20 cellular contexts compared by ENCODE assay signal in genomic region chr13:85541476-85541875, GRCh38.
"Had no signal": no experiment of that assay in that cellular context is flagged by ENCODE, and none has a peak within 500 bp of the region (broad histone marks: within the 10 kb centered on the region; RNA-seq: fewer than 3 reads in every experiment).

No MANE protein-coding gene starts in this region.

- ATAC-seq: activated CD8-positive, alpha-beta memory T cell treated with anti-CD3 and anti-CD28 coated beads, Interleukin-2, amount 10 ng/mL, durations not matched to agents 7 days and 5 days; natural killer cell; pancreas; right lobe of liver had no signal

- H3K36me3 ChIP-seq: brain microvascular endothelial cell, neutrophil, pancreas, right lobe of liver, stomach, vagina had no signal

- H3K27me3 ChIP-seq: brain microvascular endothelial cell, dorsolateral prefrontal cortex, neutrophil, pancreas, right lobe of liver, stomach, vagina had no signal

- H3K27ac ChIP-seq: brain microvascular endothelial cell, dorsolateral prefrontal cortex, neutrophil, pancreas, right lobe of liver, stomach, vagina had no signal

- DNase-seq: activated CD4-positive, alpha-beta T cell treated with anti-CD3 and anti-CD28 coated beads, Interleukin-2, amount 50 U/mL, for 48 hours; activated CD4-positive, CD25-positive, alpha-beta regulatory T cell; activated CD8-positive, alpha-beta memory T cell treated with anti-CD3 and anti-CD28 coated beads, Interleukin-2, amount 10 ng/mL, durations not matched to agents 7 days and 5 days; aorta; brain microvascular endothelial cell; central memory CD4-positive, alpha-beta T cell; dorsolateral prefrontal cortex; mesendoderm; natural killer cell; pancreas; right lobe of liver; small intestine; stimulated activated CD4-positive, alpha-beta T cell treated with anti-CD3 and anti-CD28 coated beads, Interleukin-15, amount 100 ng/mL, for 24 hours; stimulated activated CD4-positive, alpha-beta T cell treated with anti-CD3 and anti-CD28 coated beads, Interleukin-2, amount 100 ng/mL, for 48 hours; stomach; trophoblast cell had no signal

- H3K27me3 Mint-ChIP-seq: activated CD8-positive, alpha-beta memory T cell treated with anti-CD3 and anti-CD28 coated beads, Interleukin-2, amount 10 ng/mL, durations not matched to agents 7 days and 5 days had no signal

- FAIRE-seq: colon, pancreas, small intestine had no signal

- H3K36me3 Mint-ChIP-seq: activated CD8-positive, alpha-beta memory T cell treated with anti-CD3 and anti-CD28 coated beads, Interleukin-2, amount 10 ng/mL, durations not matched to agents 7 days and 5 days; natural killer cell had no signal

- H3K4me1 ChIP-seq: pancreas, right lobe of liver, stomach, vagina had no signal

- H3K9me3 Mint-ChIP-seq: T-helper 2 cell treated with Interferon-gamma antibody and Interleukin-4, amounts not matched to agents 5 μg/mL and 100 μg/mL, for 36 hours had no signal

- H3K9me3 ChIP-seq: neutrophil, pancreas, right lobe of liver, stomach, vagina had no signal

- H3K4me1 Mint-ChIP-seq: activated CD8-positive, alpha-beta memory T cell treated with anti-CD3 and anti-CD28 coated beads, Interleukin-2, amount 10 ng/mL, durations not matched to agents 7 days and 5 days had no signal

- H3K4me3 ChIP-seq: dorsolateral prefrontal cortex, pancreas, right lobe of liver, stomach, vagina had no signal

- H3K4me3 Mint-ChIP-seq: activated CD8-positive, alpha-beta memory T cell treated with anti-CD3 and anti-CD28 coated beads, Interleukin-2, amount 10 ng/mL, durations not matched to agents 7 days and 5 days; natural killer cell; T-helper 2 cell treated with Interferon-gamma antibody and Interleukin-4, amounts not matched to agents 5 μg/mL and 100 μg/mL, for 36 hours had no signal

- H3K27ac Mint-ChIP-seq: activated CD8-positive, alpha-beta memory T cell treated with anti-CD3 and anti-CD28 coated beads, Interleukin-2, amount 10 ng/mL, durations not matched to agents 7 days and 5 days; natural killer cell; T-helper 2 cell treated with Interferon-gamma antibody and Interleukin-4, amounts not matched to agents 5 μg/mL and 100 μg/mL, for 36 hours had no signal
